15 cellular contexts compared by ENCODE assay signal in genomic region chr3:152365766-152366593, GRCh38.
DNase-seq lines count a peak whose midpoint lies in the region; ATAC-seq and TF ChIP-seq lines count a peak whose summit lies in the region.
"Had no signal": no experiment of that assay in that cellular context is flagged by ENCODE, and none has a peak within 500 bp of the region (broad histone marks: within the 10 kb centered on the region; RNA-seq: fewer than 3 reads in every experiment).

No MANE protein-coding gene starts in this region.

- peaks cover 21 to 42% (median 37%) of the 10 kb centered on the region in 3 donors for H3K4me1 ChIP-seq in skeletal muscle tissue (ENCODE audit: control insufficient read depth in 3 of 3, insufficient read depth in 3 of 3, low read length in 3 of 3)
- no peaks in the 10 kb centered on the region for H3K4me1 ChIP-seq in colonic mucosa

- H3K9me3 ChIP-seq in skeletal muscle tissue (ENCODE audit: control insufficient read depth in 3 of 3, low read length in 3 of 3) (no peaks in the 10 kb centered on the region), colonic mucosa (no peaks in the 10 kb centered on the region)
- H3K9me3 ChIP-seq: Peyer's patch had no signal

- CTCF ChIA-PET in activated naive CD4-positive, alpha-beta T cell treated with anti-CD3 and anti-CD28 coated beads for 36 hours (lab: Charles Lee): interaction anchor here (1.0 to 1.1 kb wide), 2 partner anchors 16 to 243 kb away, joined by 3 read pairs; no protein-coding TSS in a partner anchor

- H3K4me3 ChIP-seq in skeletal muscle tissue (ENCODE audit: low read length in 3 of 3): no peak overlapping the region
- H3K4me3 ChIP-seq in colonic mucosa: no peak overlapping the region
- H3K4me3 ChIP-seq: HAP-1, Peyer's patch had no signal

- no peak for TF ChIP-seq CTCF in colonic mucosa (IDR thresholded peaks at IDR 0.05)

- intact Hi-C loops in activated naive CD4-positive, alpha-beta T cell treated with anti-CD3 and anti-CD28 coated beads for 36 hours (cut with micrococcal nuclease): no loop called here
- intact Hi-C loops in colonic mucosa (cut with DNase I): no loop called here

- H3K4me3 Mint-ChIP-seq in activated naive CD4-positive, alpha-beta T cell treated with anti-CD3 and anti-CD28 coated beads, Interleukin-2, amount 50 U/mL, for 24 hours: no peak overlapping the region
- no peak overlapping the region for H3K4me3 Mint-ChIP-seq in activated naive CD4-positive, alpha-beta T cell treated with anti-CD3 and anti-CD28 coated beads for 36 hours

- peak overlapping the region; percentile 28 for H3K27ac ChIP-seq in skeletal muscle tissue (ENCODE audit: low read depth, low read length)
- H3K27ac ChIP-seq in colonic mucosa: no peak overlapping the region
- H3K27ac ChIP-seq: Peyer's patch had no signal

- no peak for ATAC-seq in HG02852 (IDR thresholded peaks at IDR 0.05; ENCODE audit: unreplicated experiment)

- no peaks in the 10 kb centered on the region for H3K9me3 Mint-ChIP-seq in activated naive CD4-positive, alpha-beta T cell treated with anti-CD3 and anti-CD28 coated beads, Interleukin-2, amount 50 U/mL, for 24 hours
- peaks cover 7% of the 10 kb centered on the region for H3K9me3 Mint-ChIP-seq in activated naive CD4-positive, alpha-beta T cell treated with anti-CD3 and anti-CD28 coated beads for 36 hours

- H3K27me3 Mint-ChIP-seq in activated naive CD4-positive, alpha-beta T cell treated with anti-CD3 and anti-CD28 coated beads, Interleukin-2, amount 50 U/mL, for 24 hours: no peaks in the 10 kb centered on the region
- no peaks in the 10 kb centered on the region for H3K27me3 Mint-ChIP-seq in activated naive CD4-positive, alpha-beta T cell treated with anti-CD3 and anti-CD28 coated beads for 36 hours (ENCODE audit: low read depth)
- H3K27me3 Mint-ChIP-seq: naive B cell had no signal

- no peak overlapping the region for H3K9ac ChIP-seq in skeletal muscle tissue (ENCODE audit: low read depth in 1 of 3, low read length in 3 of 3)
- no peak overlapping the region for H3K9ac ChIP-seq in colonic mucosa (ENCODE audit: low read depth in 2 of 2, low read length in 2 of 2)

- H3K36me3 ChIP-seq in skeletal muscle tissue (ENCODE audit: control insufficient read depth in 3 of 3, insufficient read depth in 3 of 3, low read length in 3 of 3): no peaks in the 10 kb centered on the region
- no peaks in the 10 kb centered on the region for H3K36me3 ChIP-seq in colonic mucosa
- H3K36me3 ChIP-seq: HAP-1 had no signal

- no peaks in the 10 kb centered on the region for H3K27me3 ChIP-seq in skeletal muscle tissue (ENCODE audit: control insufficient read depth in 3 of 3, insufficient read depth in 3 of 3, low read length in 3 of 3)
- H3K27me3 ChIP-seq in colonic mucosa: no peaks in the 10 kb centered on the region
- H3K27me3 ChIP-seq: Peyer's patch had no signal

- peak overlapping the region; percentile 14 for H3K27ac Mint-ChIP-seq in activated naive CD4-positive, alpha-beta T cell treated with anti-CD3 and anti-CD28 coated beads, Interleukin-2, amount 50 U/mL, for 24 hours
- no peak overlapping the region for H3K27ac Mint-ChIP-seq in activated naive CD4-positive, alpha-beta T cell treated with anti-CD3 and anti-CD28 coated beads for 36 hours

- no peak for DNase-seq in activated naive CD4-positive, alpha-beta T cell treated with anti-CD3 and anti-CD28 coated beads for 36 hours
- DNase-seq in NCI-H69 (lab: John Stamatoyannopoulos, UW) (peak; percentile 77), fibroblast of gingiva (ENCODE audit: low read depth) (peak; percentile 54), colonic mucosa (no peak), anterior cingulate cortex (lab: John Stamatoyannopoulos, UW) (no peak)
- DNase-seq: AML-193; effector CD4-positive, alpha-beta T cell; naive B cell; NCI-H1092; Peyer's patch; stimulated activated CD4-positive, alpha-beta T cell treated with anti-CD3 and anti-CD28 coated beads, Interleukin-15, amount 100 ng/mL, for 24 hours had no signal

- H3K4me1 Mint-ChIP-seq in activated naive CD4-positive, alpha-beta T cell treated with anti-CD3 and anti-CD28 coated beads, Interleukin-2, amount 50 U/mL, for 24 hours: peaks cover 85% of the 10 kb centered on the region
- H3K4me1 Mint-ChIP-seq in activated naive CD4-positive, alpha-beta T cell treated with anti-CD3 and anti-CD28 coated beads for 36 hours (ENCODE audit: low read depth): peaks cover 79% of the 10 kb centered on the region

- peaks cover 52% of the 10 kb centered on the region for H3K36me3 Mint-ChIP-seq in activated naive CD4-positive, alpha-beta T cell treated with anti-CD3 and anti-CD28 coated beads, Interleukin-2, amount 50 U/mL, for 24 hours
- peaks cover 57% of the 10 kb centered on the region for H3K36me3 Mint-ChIP-seq in activated naive CD4-positive, alpha-beta T cell treated with anti-CD3 and anti-CD28 coated beads for 36 hours (ENCODE audit: low read depth)

Comparison
In these comparisons a context has a peak if more than half of its experiments do, and no peak if none do; other contexts are left out.
1. DNase-seq: peak in NCI-H69 (single experiment) and fibroblast of gingiva (single experiment); none in activated naive CD4-positive, alpha-beta T cell treated with anti-CD3 and anti-CD28 coated beads for 36 hours (single experiment), colonic mucosa (single experiment) and anterior cingulate cortex (0 of 58).